In genomic region chr1:56324504-56324903, GRCh38 we compare ENCODE assay signal across 8 cellular contexts.
"Had no signal": no experiment of that assay in that cellular context is flagged by ENCODE, and none has a peak within 500 bp of the region (broad histone marks: within the 10 kb centered on the region; RNA-seq: fewer than 3 reads in every experiment).

No MANE protein-coding gene starts in this region.

- H3K9me3 Mint-ChIP-seq: IgD-negative memory B cell had no signal

- H3K27ac ChIP-seq: HL-60 had no signal

- H3K36me3 Mint-ChIP-seq: IgD-negative memory B cell had no signal

- H3K4me3 ChIP-seq: K562 had no signal

- ATAC-seq: HepG2, K562 had no signal

- H3K4me3 Mint-ChIP-seq: IgD-negative memory B cell had no signal

- H3K27me3 Mint-ChIP-seq: IgD-negative memory B cell had no signal

- DNase-seq: IMR-90, KBM-7, KG1 had no signal

- H3K4me1 Mint-ChIP-seq: IgD-negative memory B cell had no signal

- H3K27ac Mint-ChIP-seq: IgD-negative memory B cell had no signal

- FAIRE-seq: HepG2, HTR-8/SVneo, K562 had no signal
